In the genomic region with DNA sequence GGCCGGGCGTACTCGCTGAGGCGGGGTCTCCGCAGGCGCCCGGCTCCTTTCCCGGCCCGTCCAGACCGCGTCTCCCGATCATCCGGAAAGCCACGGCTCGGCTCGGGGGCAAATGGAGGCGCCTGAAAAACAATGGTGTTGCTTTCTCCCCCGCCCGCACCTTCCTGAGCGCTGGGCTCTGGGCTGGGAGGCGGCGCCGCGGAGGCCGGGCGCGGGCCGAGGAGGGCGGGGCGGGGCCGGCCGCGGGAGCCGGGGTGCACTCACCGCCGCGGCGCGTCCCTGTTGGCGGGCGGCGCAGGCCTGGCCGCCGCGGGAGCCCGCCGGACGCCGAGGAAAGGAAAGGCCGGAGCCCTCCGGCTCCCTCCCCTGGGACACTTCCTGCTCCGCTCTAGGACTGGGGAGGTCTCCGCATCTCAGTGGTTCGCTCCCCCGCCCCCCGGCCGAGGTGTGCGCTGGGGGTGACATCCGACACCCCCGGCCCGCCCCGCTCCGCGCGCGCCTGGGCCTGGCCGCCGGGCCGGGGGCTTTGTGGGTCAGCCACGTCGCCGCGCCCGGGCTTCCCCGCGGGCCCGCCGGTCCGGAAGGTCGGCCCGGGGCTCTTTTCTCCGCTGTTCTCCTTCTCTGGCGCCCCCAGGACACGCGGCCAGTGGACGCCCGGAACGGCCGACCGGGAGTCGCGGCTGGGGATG, we compare ENCODE assay signal across 1 cellular context.
A peak's percentile ranks its signal among the peaks of the same experiment; 100 is the strongest.
TF ChIP-seq lines count a peak whose summit lies in the region.

Gene ZNF496 (minus strand): TSS at position 342 of the 689 bp plus-strand sequence. CDS start 2,289 bp downstream, outside the sequence.

TF ChIP-seq in IMR-90, 13 proteins besides CTCF, POLR2A, EP300 and RAD21:
- no peak for TF ChIP-seq NFE2L2 (IDR thresholded peaks at IDR 0.05; ENCODE audit: low read depth, low read length)
- no peak for TF ChIP-seq CEBPB (IDR thresholded peaks at IDR 0.05; ENCODE audit: low read depth, low read length)
- TF ChIP-seq MXI1 (IDR thresholded peaks at IDR 0.05; ENCODE audit: borderline replicate concordance, low read depth, low read length): 0 out of 2 replicates have a peak, but pooled peaks have one; percentile 7
- peak; percentile 86; the same call in 1 of the 2 replicates for TF ChIP-seq MAZ (IDR thresholded peaks at IDR 0.05; ENCODE audit: borderline replicate concordance, low read depth, low read length)
